Comparison of ENCODE assay signal across 30 cellular contexts in the genomic region with DNA sequence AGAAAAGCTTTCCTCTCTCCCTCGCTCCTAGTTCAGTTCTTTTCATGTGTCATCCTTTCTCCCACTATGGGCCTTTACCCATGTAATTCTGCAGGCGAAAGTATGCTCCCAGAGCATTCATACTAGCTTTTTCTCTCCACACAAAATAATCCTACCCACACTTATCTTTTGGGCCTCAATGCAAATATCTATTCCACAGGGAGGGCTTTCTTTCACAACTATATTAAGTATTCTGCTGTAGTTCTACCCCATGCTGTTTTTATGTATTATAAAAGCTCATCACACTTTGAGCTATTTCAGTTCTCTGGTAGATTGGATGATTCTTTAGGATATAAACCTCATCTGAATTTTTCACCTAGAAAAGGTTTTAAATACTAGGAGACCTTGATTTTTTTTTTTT.
"Had no signal": no experiment of that assay in that cellular context is flagged by ENCODE, and none has a peak within 500 bp of the region (broad histone marks: within the 10 kb centered on the region; RNA-seq: fewer than 3 reads in every experiment).

No MANE protein-coding gene starts in this region.

- H3K4me1 ChIP-seq: adrenal gland, ascending aorta, body of pancreas, breast epithelium had no signal

- H3K27ac ChIP-seq: adrenal gland, ascending aorta, body of pancreas, brain microvascular endothelial cell, breast epithelium, cardiac muscle cell had no signal

- H3K36me3 ChIP-seq: adrenal gland, ascending aorta, brain microvascular endothelial cell, breast epithelium, cardiac muscle cell had no signal

- H3K4me3 ChIP-seq: adrenal gland, ascending aorta, body of pancreas, breast epithelium, cardiac muscle cell had no signal

- H3K27me3 ChIP-seq: adrenal gland, ascending aorta, body of pancreas, brain microvascular endothelial cell, breast epithelium, cardiac muscle cell had no signal

- ATAC-seq: activated naive CD4-positive, alpha-beta T cell treated with anti-CD3 and anti-CD28 coated beads, Interleukin-2, amount 50 U/mL, for 72 hours; activated naive CD8-positive, alpha-beta T cell treated with anti-CD3 and anti-CD28 coated beads, Interleukin-2, amount 50 U/mL, for 24 hours; activated T-cell treated with anti-CD3 and anti-CD28 coated beads, Interleukin-2, amount 50 U/mL, for 4 hours; activated T-cell treated with anti-CD3 and anti-CD28 coated beads, Interleukin-2, amount 50 U/mL, for 72 hours; activated T-helper 17 cell treated with anti-CD3 and anti-CD28 coated beads, Interleukin-2, amount 50 U/mL, for 72 hours; body of pancreas had no signal

- H3K9me3 ChIP-seq: adrenal gland, ascending aorta, body of pancreas had no signal

- DNase-seq: activated effector memory CD4-positive, alpha-beta T cell treated with anti-CD3 and anti-CD28 coated beads, Interleukin-2, amount 50 U/mL, for 16 hours; activated effector memory CD4-positive, alpha-beta T cell treated with Interleukin-2 at 50 U/mL for 16 hours; activated gamma-delta T cell; activated gamma-delta T cell treated with Interleukin-2 at 50 U/mL for 16 hours; activated naive CD4-positive, alpha-beta T cell; activated naive CD4-positive, alpha-beta T cell treated with anti-CD3 and anti-CD28 coated beads for 36 hours; activated naive CD4-positive, alpha-beta T cell treated with anti-CD3 and anti-CD28 coated beads, Interleukin-2, amount 10 ng/mL, durations not matched to agents 7 days and 5 days; activated naive CD4-positive, alpha-beta T cell treated with anti-CD3 and anti-CD28 coated beads, Interleukin-2, amount 50 U/mL, for 16 hours; activated naive CD4-positive, alpha-beta T cell treated with Interleukin-2 at 50 U/mL for 16 hours; activated naive CD8-positive, alpha-beta T cell treated with anti-CD3 and anti-CD28 coated beads for 36 hours; activated naive CD8-positive, alpha-beta T cell treated with anti-CD3 and anti-CD28 coated beads, Interleukin-2, amount 10 ng/mL, durations not matched to agents 7 days and 5 days; activated naive CD8-positive, alpha-beta T cell treated with anti-CD3 and anti-CD28 coated beads, Interleukin-2, amount 50 U/mL, for 24 hours; activated T-cell treated with anti-CD3 and anti-CD28 coated beads, Interleukin-2, amount 50 U/mL, for 4 hours; activated T-cell treated with anti-CD3 and anti-CD28 coated beads, Interleukin-2, amount 50 U/mL, for 48 hours; activated T-cell treated with anti-CD3 and anti-CD28 coated beads, Interleukin-2, amount 50 U/mL, for 72 hours; adrenal gland; amniotic stem cell; amygdala; anterior cingulate cortex; aorta; body of pancreas; brain microvascular endothelial cell; caudate nucleus; central memory CD4-positive, alpha-beta T cell; cerebellar nuclear complex had no signal
